In the genomic region with DNA sequence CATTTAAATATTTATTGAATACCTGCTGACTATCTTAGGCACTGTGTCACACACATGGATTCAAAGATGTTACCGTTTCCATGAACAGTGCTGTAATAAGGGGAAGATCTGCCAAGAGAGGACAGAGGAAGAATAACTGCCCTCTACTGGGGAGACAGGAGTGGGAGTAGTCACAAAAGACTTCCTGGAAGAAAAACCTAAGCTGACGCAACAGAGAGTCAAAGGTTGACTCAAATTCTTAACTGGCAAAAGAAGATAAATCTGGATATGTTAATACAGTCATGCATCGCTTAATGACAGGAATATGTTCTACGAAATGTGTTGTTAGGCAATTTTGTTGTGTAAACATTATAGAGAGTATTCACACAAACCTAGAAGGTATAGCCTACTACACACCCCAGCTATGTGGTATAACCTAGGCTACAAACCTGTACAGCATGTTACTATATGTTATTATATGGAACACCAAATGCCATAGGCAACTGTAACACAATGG, we compare ENCODE assay signal across 8 cellular contexts. TPM values are rescaled to one million over a fixed set of nuclear protein-coding genes. Genes with fewer than 3 reads are reported as not detected.
DNase-seq lines count a peak whose midpoint lies in the region; ATAC-seq, FAIRE-seq and TF ChIP-seq lines count a peak whose summit lies in the region.

No MANE protein-coding gene starts in this region.

- no peak overlapping the region for H3K4me2 ChIP-seq in neural progenitor cell

- H3K4me1 ChIP-seq in esophagus muscularis mucosa (peaks cover 0 to 34% (median 31%) of the 10 kb centered on the region in 4 donors), neural progenitor cell (peaks cover 18% of the 10 kb centered on the region)

- TF ChIP-seq POLR2A in H54 (IDR thresholded peaks at IDR 0.05; ENCODE audit: low read depth, low read length): no peak
- TF ChIP-seq POLR2A in esophagus muscularis mucosa (IDR thresholded peaks at IDR 0.05; ENCODE audit: low read depth): no peak

- H3K9ac ChIP-seq in neural progenitor cell: no peak overlapping the region

- 32% methylated on average over 4 of the region's 4 CpGs for WGBS in esophagus muscularis mucosa

- intact Hi-C loops in esophagus muscularis mucosa (cut with DNase I): no loop called here

- H3K27ac Mint-ChIP-seq in neural progenitor cell: no peak overlapping the region

- H3K27ac ChIP-seq in esophagus muscularis mucosa (replicated peaks in 1 of 4) (peak overlapping the region; percentile 48 to 71 (median 52)), neural progenitor cell (no peak overlapping the region)

- H3K27me3 ChIP-seq in esophagus muscularis mucosa (no peaks in the 10 kb centered on the region), neural progenitor cell (no peaks in the 10 kb centered on the region)

- FAIRE-seq in H54 (lab: Jason Lieb, UNC): peak; percentile 91

- ATAC-seq in SK-N-SH treated with all-trans-retinoic acid at 6 μM for 48 hours: peak; percentile 96

- peaks cover 6% of the 10 kb centered on the region for H3K36me3 Mint-ChIP-seq in neural progenitor cell

- DNase-seq in AG08395 (ENCODE audit: low spot score): peak; percentile 72
- no peak for DNase-seq in H54 (ENCODE audit: insufficient read length, low spot score)
- no peak for DNase-seq in esophagus muscularis mucosa (ENCODE audit: extremely low spot score)
- peak; percentile 44 for DNase-seq in neural progenitor cell (ENCODE audit: low spot score)
- DNase-seq in Ammon's horn (ENCODE audit: low spot score): no peak
- DNase-seq in NCI-H187 treated with DMSO at 0.1 percent for 48 hours (lab: John Stamatoyannopoulos, UW): no peak
- no peak for DNase-seq in occipital lobe (lab: John Stamatoyannopoulos, UW)

- TF ChIP-seq CTCF in esophagus muscularis mucosa (IDR thresholded peaks at IDR 0.05) (peak; percentile 66 to 81 (median 76)), neural progenitor cell (IDR thresholded peaks at IDR 0.05) (peak; percentile 64)

- no peak overlapping the region for H3K4me3 Mint-ChIP-seq in neural progenitor cell

- H2AFZ ChIP-seq in neural progenitor cell (replicated peaks): no peak overlapping the region

- H3K9me3 ChIP-seq in esophagus muscularis mucosa (no peaks in the 10 kb centered on the region), neural progenitor cell (ENCODE audit: low read depth) (no peaks in the 10 kb centered on the region)

- H3K4me3 ChIP-seq in esophagus muscularis mucosa: no peak overlapping the region
- no peak overlapping the region for H3K4me3 ChIP-seq in neural progenitor cell

- peaks cover 21% of the 10 kb centered on the region for H3F3A ChIP-seq in neural progenitor cell (ENCODE audit: low read depth)

- no peak for TF ChIP-seq EP300 in esophagus muscularis mucosa (IDR thresholded peaks at IDR 0.05)

- H3K36me3 ChIP-seq in esophagus muscularis mucosa (peaks cover 0 to 35% (median 13%) of the 10 kb centered on the region in 4 donors), neural progenitor cell (peaks cover 4% of the 10 kb centered on the region)

- peaks cover 21% of the 10 kb centered on the region for H3K4me1 Mint-ChIP-seq in neural progenitor cell

- H3K79me2 ChIP-seq in neural progenitor cell (ENCODE audit: low read depth): no peaks in the 10 kb centered on the region

- H3K9me3 Mint-ChIP-seq in neural progenitor cell: no peaks in the 10 kb centered on the region

- H4K20me1 ChIP-seq in neural progenitor cell (ENCODE audit: low read depth): peaks cover 8% of the 10 kb centered on the region

- H3K27me3 Mint-ChIP-seq in neural progenitor cell (ENCODE audit: insufficient read depth, low read depth): no peaks in the 10 kb centered on the region

TF ChIP-seq in SK-N-SH treated with all-trans-retinoic acid at 6 μM for 48 hours, 23 proteins besides CTCF, POLR2A, EP300 and RAD21:
- TF ChIP-seq, protein P1, sequence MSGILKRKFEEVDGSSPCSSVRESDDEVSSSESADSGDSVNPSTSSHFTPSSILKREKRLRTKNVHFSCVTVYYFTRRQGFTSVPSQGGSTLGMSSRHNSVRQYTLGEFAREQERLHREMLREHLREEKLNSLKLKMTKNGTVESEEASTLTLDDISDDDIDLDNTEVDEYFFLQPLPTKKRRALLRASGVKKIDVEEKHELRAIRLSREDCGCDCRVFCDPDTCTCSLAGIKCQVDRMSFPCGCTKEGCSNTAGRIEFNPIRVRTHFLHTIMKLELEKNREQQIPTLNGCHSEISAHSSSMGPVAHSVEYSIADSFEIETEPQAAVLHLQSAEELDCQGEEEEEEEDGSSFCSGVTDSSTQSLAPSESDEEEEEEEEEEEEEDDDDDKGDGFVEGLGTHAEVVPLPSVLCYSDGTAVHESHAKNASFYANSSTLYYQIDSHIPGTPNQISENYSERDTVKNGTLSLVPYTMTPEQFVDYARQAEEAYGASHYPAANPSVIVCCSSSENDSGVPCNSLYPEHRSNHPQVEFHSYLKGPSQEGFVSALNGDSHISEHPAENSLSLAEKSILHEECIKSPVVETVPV (CRISPR knock-in tag; IDR thresholded peaks at IDR 0.05): no peak
- TF ChIP-seq OSR1 (CRISPR knock-in tag; IDR thresholded peaks at IDR 0.05) (no peak), ISL1 (CRISPR knock-in tag; IDR thresholded peaks at IDR 0.05) (no peak; the same call in 1 of the 2 replicates), SNAI2 (CRISPR knock-in tag; IDR thresholded peaks at IDR 0.05) (no peak), ESRRG (CRISPR knock-in tag; IDR thresholded peaks at IDR 0.05) (no peak)
- TF ChIP-seq, protein P2, sequence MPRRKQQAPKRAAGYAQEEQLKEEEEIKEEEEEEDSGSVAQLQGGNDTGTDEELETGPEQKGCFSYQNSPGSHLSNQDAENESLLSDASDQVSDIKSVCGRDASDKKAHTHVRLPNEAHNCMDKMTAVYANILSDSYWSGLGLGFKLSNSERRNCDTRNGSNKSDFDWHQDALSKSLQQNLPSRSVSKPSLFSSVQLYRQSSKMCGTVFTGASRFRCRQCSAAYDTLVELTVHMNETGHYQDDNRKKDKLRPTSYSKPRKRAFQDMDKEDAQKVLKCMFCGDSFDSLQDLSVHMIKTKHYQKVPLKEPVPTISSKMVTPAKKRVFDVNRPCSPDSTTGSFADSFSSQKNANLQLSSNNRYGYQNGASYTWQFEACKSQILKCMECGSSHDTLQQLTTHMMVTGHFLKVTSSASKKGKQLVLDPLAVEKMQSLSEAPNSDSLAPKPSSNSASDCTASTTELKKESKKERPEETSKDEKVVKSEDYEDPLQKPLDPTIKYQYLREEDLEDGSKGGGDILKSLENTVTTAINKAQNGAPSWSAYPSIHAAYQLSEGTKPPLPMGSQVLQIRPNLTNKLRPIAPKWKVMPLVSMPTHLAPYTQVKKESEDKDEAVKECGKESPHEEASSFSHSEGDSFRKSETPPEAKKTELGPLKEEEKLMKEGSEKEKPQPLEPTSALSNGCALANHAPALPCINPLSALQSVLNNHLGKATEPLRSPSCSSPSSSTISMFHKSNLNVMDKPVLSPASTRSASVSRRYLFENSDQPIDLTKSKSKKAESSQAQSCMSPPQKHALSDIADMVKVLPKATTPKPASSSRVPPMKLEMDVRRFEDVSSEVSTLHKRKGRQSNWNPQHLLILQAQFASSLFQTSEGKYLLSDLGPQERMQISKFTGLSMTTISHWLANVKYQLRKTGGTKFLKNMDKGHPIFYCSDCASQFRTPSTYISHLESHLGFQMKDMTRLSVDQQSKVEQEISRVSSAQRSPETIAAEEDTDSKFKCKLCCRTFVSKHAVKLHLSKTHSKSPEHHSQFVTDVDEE (CRISPR knock-in tag; IDR thresholded peaks at IDR 0.05): no peak

RNA-seq across cellular contexts. Expression of a gene that starts 51.5 kb away (rescaled TPM):
- total RNA-seq in esophagus muscularis mucosa: 10 to 100 TPM; 37.4 to 67.1 (median 46.4) TPM
- total RNA-seq in neural progenitor cell (ENCODE audit: low replicate concordance): 22.4 and 30.8 TPM in 2 replicates
- total RNA-seq in occipital lobe: 37.1 TPM

Comparison
In these comparisons a context has a peak if more than half of its experiments do, and no peak if none do; other contexts are left out.
1. DNase-seq: peak in AG08395 (single experiment) and neural progenitor cell (single experiment); none in H54 (single experiment), esophagus muscularis mucosa (single experiment), Ammon's horn (single experiment), NCI-H187 treated with DMSO at 0.1 percent for 48 hours (single experiment) and occipital lobe (single experiment).